Comparison of ENCODE assay signal across 20 cellular contexts in genomic region chr5:59621477-59621876, GRCh38.
DNase-seq lines count a peak whose midpoint lies in the region; ATAC-seq and TF ChIP-seq lines count a peak whose summit lies in the region.
"Had no signal": no experiment of that assay in that cellular context is flagged by ENCODE, and none has a peak within 500 bp of the region (broad histone marks: within the 10 kb centered on the region; RNA-seq: fewer than 3 reads in every experiment).

No MANE protein-coding gene starts in this region.

- H3K9me3 ChIP-seq in GM23248 (ENCODE audit: low read depth) (no peaks in the 10 kb centered on the region), gastrocnemius medialis (no peaks in the 10 kb centered on the region)
- H3K9me3 ChIP-seq: HAP-1, SJCRH30 had no signal

- TF ChIP-seq CTCF in fibroblast of villous mesenchyme (IDR thresholded peaks at IDR 0.05; ENCODE audit: insufficient read depth, low read depth, low read length), result no peak
- TF ChIP-seq CTCF in gastrocnemius medialis (IDR thresholded peaks at IDR 0.05 in 4 of 5, conservative IDR thresholded peaks at IDR 0.05 in 1 of 5), result no peak

- in situ Hi-C loops in GM23248 (cut with MboI), result no loop called here
- in situ Hi-C loops in gastrocnemius medialis (cut with MboI; ENCODE audit: low sequenced_read_pairs in 4 of 4), result no loop called here

- intact Hi-C loops in gastrocnemius medialis (cut with DNase I; ENCODE audit: low total_unique reads), result loop anchor here (2.0 kb wide), 1 partner anchor 35 kb away; no protein-coding TSS in a partner anchor

- H3K4me2 ChIP-seq in GM23248 (ENCODE audit: unreplicated experiment), result no peak overlapping the region

- H3F3A ChIP-seq in GM23248 (ENCODE audit: insufficient read depth), result 0 out of 2 replicates have a peak, but pooled peaks cover 3% of the 10 kb centered on the region

- H3K9ac ChIP-seq in GM23248, result no peak overlapping the region

- H3K4me3 ChIP-seq in GM23248 (no peak overlapping the region), fibroblast of villous mesenchyme (ENCODE audit: low read depth, low read length) (no peak overlapping the region), gastrocnemius medialis (no peak overlapping the region)
- H3K4me3 ChIP-seq: HAP-1, SJCRH30 had no signal

- no peaks in the 10 kb centered on the region for H3K9me2 ChIP-seq in GM23248 (ENCODE audit: insufficient read depth)

- H4K20me1 ChIP-seq in GM23248 (ENCODE audit: insufficient read depth), result no peaks in the 10 kb centered on the region

- H3K27ac ChIP-seq in GM23248 (no peak overlapping the region), gastrocnemius medialis (peak overlapping the region in 3 of 4 donors; percentile 24 to 93 (median 92))
- H3K27ac ChIP-seq: SJCRH30 had no signal

- peak; percentile 6 for DNase-seq in GM23248
- DNase-seq in fibroblast of villous mesenchyme (ENCODE audit: low read depth), result peak; percentile 31
- DNase-seq in gastrocnemius medialis, result no peak
- DNase-seq in NOMO-1 treated with dmso at 0.1 percent for 144 hours (lab: John Stamatoyannopoulos, UW; ENCODE audit: unreplicated experiment), result no peak
- no peak for DNase-seq in midbrain (lab: John Stamatoyannopoulos, UW)
- no peak for DNase-seq in NCI-H510A (lab: John Stamatoyannopoulos, UW)
- DNase-seq: DMS53, EL, GF-D8, KBM-7, NCI-H1092 treated with DMSO at 0.1 percent for 48 hours, NCI-H1436 treated with DMSO at 0.1 percent for 48 hours, NCI-H1930, NCI-H345, NCI-H524 treated with DMSO at 0.1 percent for 48 hours, NCI-H82, OCI-M1, SJCRH30 had no signal

- ATAC-seq in SK-N-SH treated with all-trans-retinoic acid at 6 μM for 48 hours, result peak; percentile 67
- ATAC-seq in gastrocnemius medialis, result no peak

- TF ChIP-seq POLR2A in gastrocnemius medialis (IDR thresholded peaks at IDR 0.05), result no peak

- H3K79me2 ChIP-seq in GM23248 (ENCODE audit: insufficient read depth), result no peaks in the 10 kb centered on the region

- no peak overlapping the region for H2AFZ ChIP-seq in GM23248

- no peaks in the 10 kb centered on the region for H3K27me3 ChIP-seq in GM23248 (replicated peaks; ENCODE audit: insufficient read depth)
- H3K27me3 ChIP-seq in gastrocnemius medialis, result no peaks in the 10 kb centered on the region
- H3K27me3 ChIP-seq: SJCRH30 had no signal

- peaks cover 1% of the 10 kb centered on the region; the same call in 1 of the 2 replicates for H3K4me1 ChIP-seq in GM23248 (ENCODE audit: insufficient read depth)
- peaks cover 11 to 36% of the 10 kb centered on the region in 2 donors for H3K4me1 ChIP-seq in gastrocnemius medialis
- H3K4me1 ChIP-seq: HAP-1, SJCRH30 had no signal

- no peaks in the 10 kb centered on the region for H3K36me3 ChIP-seq in GM23248 (ENCODE audit: low read depth)
- no peaks in the 10 kb centered on the region for H3K36me3 ChIP-seq in gastrocnemius medialis
- H3K36me3 ChIP-seq: HAP-1 had no signal

TF ChIP-seq in SK-N-SH treated with all-trans-retinoic acid at 6 μM for 48 hours, 23 proteins besides CTCF, POLR2A, EP300 and RAD21:
- TF ChIP-seq RARB (CRISPR knock-in tag; IDR thresholded peaks at IDR 0.05) (no peak), CREB5 (CRISPR knock-in tag; IDR thresholded peaks at IDR 0.05; ENCODE audit: low read depth) (no peak), ZC3H10 (CRISPR knock-in tag; IDR thresholded peaks at IDR 0.05) (no peak), CSDC2 (CRISPR knock-in tag; IDR thresholded peaks at IDR 0.05) (no peak), ARNTL (CRISPR knock-in tag; IDR thresholded peaks at IDR 0.05; ENCODE audit: borderline replicate concordance, low read depth) (no peak), ZFP30 (CRISPR knock-in tag; IDR thresholded peaks at IDR 0.05) (no peak), TCF4 (CRISPR knock-in tag; IDR thresholded peaks at IDR 0.05; ENCODE audit: borderline replicate concordance) (no peak), POU6F1 (CRISPR knock-in tag; IDR thresholded peaks at IDR 0.05; ENCODE audit: borderline replicate concordance, low read depth) (no peak)

Comparison
In these comparisons a context has a peak if more than half of its experiments do, and no peak if none do; other contexts are left out.
1. DNase-seq: peak in GM23248 (single experiment) and fibroblast of villous mesenchyme (single experiment); none in gastrocnemius medialis (0 of 2), NOMO-1 treated with dmso at 0.1 percent for 144 hours (single experiment), midbrain (single experiment) and NCI-H510A (single experiment).